ENCODE assay signal across 12 cellular contexts in the genomic region with DNA sequence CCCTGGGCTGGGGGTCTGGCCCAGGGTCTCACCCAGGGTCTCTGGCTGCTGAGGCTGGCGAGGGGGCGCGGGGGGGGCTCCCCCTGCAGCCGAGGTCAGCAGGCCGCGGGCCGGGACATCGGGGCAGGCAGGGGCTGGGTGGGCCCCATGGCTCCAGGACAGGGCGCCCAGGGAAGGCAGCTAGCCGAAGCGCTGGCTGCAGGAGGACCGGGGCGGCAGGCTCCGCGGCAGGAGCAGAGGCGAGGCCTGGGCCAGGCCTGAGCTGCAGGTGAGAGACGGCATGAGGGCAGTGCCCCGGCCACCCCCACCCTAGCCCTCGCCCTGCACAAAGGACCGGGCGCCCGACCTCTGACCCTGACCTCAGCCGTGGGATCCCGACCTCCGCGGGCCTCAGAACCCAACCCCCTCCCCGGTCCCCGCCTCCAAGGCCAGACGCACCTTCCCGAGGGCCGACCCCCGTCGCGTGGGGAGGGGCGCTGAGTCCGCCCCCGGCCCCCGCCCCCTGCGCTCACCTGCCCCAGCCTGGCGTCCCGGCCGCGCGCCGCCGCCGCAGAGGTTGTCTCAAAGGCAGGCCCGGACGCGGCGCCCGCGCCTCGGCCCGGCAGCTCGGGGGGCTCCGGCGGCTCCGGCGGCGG. TPM values are rescaled to one million over a fixed set of nuclear protein-coding genes. Genes with fewer than 3 reads are reported as not detected.
DNase-seq lines count a peak whose midpoint lies in the region; ATAC-seq and TF ChIP-seq lines count a peak whose summit lies in the region.
"Had no signal": no experiment of that assay in that cellular context is flagged by ENCODE, and none has a peak within 500 bp of the region (broad histone marks: within the 10 kb centered on the region; RNA-seq: fewer than 3 reads in every experiment).

No MANE protein-coding gene starts in this region.

- H3K36me3 ChIP-seq in HAP-1 (replicated peaks) (no peaks in the 10 kb centered on the region; the same call in none of the 2 replicates), body of pancreas (replicated peaks in 1 of 2; ENCODE audit: insufficient read depth in 1 of 2, low read depth in 2 of 2) (no peaks in the 10 kb centered on the region), mesodermal cell (ENCODE audit: control insufficient read depth, insufficient read depth, low read length) (peaks cover 2% of the 10 kb centered on the region)

- intact Hi-C loops in body of pancreas (cut with DNase I): no loop called here

- TF ChIP-seq POLR2A in body of pancreas (IDR thresholded peaks at IDR 0.05): no peak

- no peak for TF ChIP-seq CTCF in AG10803 (conservative IDR thresholded peaks at IDR 0.05; ENCODE audit: low read length)
- TF ChIP-seq CTCF in body of pancreas (IDR thresholded peaks at IDR 0.05): no peak

- WGBS in body of pancreas, 2 donors: 7% methylated on average over 38 of the region's 61 CpGs; no CpG with 5 or more reads in 1 of the 2 donors
- 8 to 20% methylated on average over 20 to 54 of the region's 61 CpGs for WGBS in mesodermal cell (ENCODE audit: insufficient coverage in 2 of 2), 2 experiments

- H3K4me1 ChIP-seq in HAP-1 (peaks cover 11% of the 10 kb centered on the region), body of pancreas (peaks cover 63% of the 10 kb centered on the region), mesodermal cell (ENCODE audit: control insufficient read depth, insufficient read depth, low read length, poor library complexity, severe bottlenecking) (peaks cover 21% of the 10 kb centered on the region)

- no peaks in the 10 kb centered on the region for H3K9me3 ChIP-seq in HAP-1
- no peaks in the 10 kb centered on the region for H3K9me3 ChIP-seq in body of pancreas
- no peaks in the 10 kb centered on the region for H3K9me3 ChIP-seq in mesodermal cell (ENCODE audit: control insufficient read depth, low read length)

- H3K27ac ChIP-seq in body of pancreas (peak overlapping the region; percentile 37 to 83 (median 57)), mesodermal cell (ENCODE audit: low read depth, low read length, severe bottlenecking) (no peak overlapping the region)

- in situ Hi-C loops in HAP-1 (cut with MboI; ENCODE audit: low sequenced_read_pairs): no loop called here

- DNase-seq in AG10803 (ENCODE audit: low read depth) (no peak), HAP-1 (ENCODE audit: low spot score in 2 of 2) (peak in 1 of 2 experiments; percentile 62), body of pancreas (peak in 3 of 4 donors; percentile 39 to 45 (median 44)), NCI-H2107 treated with DMSO at 0.1 percent for 48 hours (lab: John Stamatoyannopoulos, UW; ENCODE audit: unreplicated experiment) (no peak)
- no peak for DNase-seq in effector CD8-positive, alpha-beta T cell (lab: John Stamatoyannopoulos, UW)
- DNase-seq: activated B cell treated with CpG ODN at 0.5 μM for 24 hours; naive B cell; NCI-H1436 treated with DMSO at 0.1 percent for 48 hours; stimulated activated CD8-positive, alpha-beta memory T cell treated with anti-CD3 and anti-CD28 coated beads, Interleukin-4, amount 100 ng/mL, for 48 hours had no signal

- H3K27me3 ChIP-seq in HAP-1 (ENCODE audit: low read depth) (no peaks in the 10 kb centered on the region), body of pancreas (no peaks in the 10 kb centered on the region)

- ATAC-seq in body of pancreas (no peak), GM19328 (IDR thresholded peaks at IDR 0.05; ENCODE audit: unreplicated experiment) (no peak), HG03135 (IDR thresholded peaks at IDR 0.05; ENCODE audit: unreplicated experiment) (no peak)

- peak overlapping the region; percentile 27 for H3K4me3 ChIP-seq in AG10803 (ENCODE audit: low read length)
- H3K4me3 ChIP-seq in HAP-1: peak overlapping the region; percentile 41
- H3K4me3 ChIP-seq in body of pancreas: no peak overlapping the region
- peak overlapping the region; percentile 36 for H3K4me3 ChIP-seq in mesodermal cell (ENCODE audit: extremely low read depth, insufficient read depth, low read length, poor library complexity, severe bottlenecking)

RNA-seq across cellular contexts. Expression of a gene that starts 0.4 kb away (rescaled TPM):
- total RNA-seq in body of pancreas: 10 to 100 TPM in 1 of 2 donors, under 1 TPM in 1; 0.78 to 14.5 TPM
- 9.7 TPM for polyA plus RNA-seq in mesodermal cell (2013, experiment 1 of 2)
- 7.3 TPM for polyA plus RNA-seq in mesodermal cell (2013, experiment 2 of 2)

RNA-seq across cellular contexts. Expression of a gene that starts 3.4 kb away (rescaled TPM):
- not detected for total RNA-seq in body of pancreas
- polyA plus RNA-seq in mesodermal cell (2013, experiment 1 of 2): 1.7 TPM
- 0.66 TPM for polyA plus RNA-seq in mesodermal cell (2013, experiment 2 of 2)

RNA-seq across cellular contexts. Expression of a gene that starts 5.7 kb away (rescaled TPM):
- under 1 TPM in 1 of 2 donors, not detected in 1; 0.26 TPM for total RNA-seq in body of pancreas
- not detected for polyA plus RNA-seq in mesodermal cell (2013, experiment 1 of 2)
- not detected for polyA plus RNA-seq in mesodermal cell (2013, experiment 2 of 2)
- total RNA-seq: activated B cell treated with CpG ODN at 0.5 μM for 24 hours had no signal

RNA-seq across cellular contexts. Expression of a gene that starts 9.1 kb away (rescaled TPM):
- under 1 TPM in 1 of 2 donors, not detected in 1; 0.33 TPM for total RNA-seq in body of pancreas
- polyA plus RNA-seq in mesodermal cell (2013, experiment 1 of 2): not detected
- polyA plus RNA-seq in mesodermal cell (2013, experiment 2 of 2): not detected
- total RNA-seq: activated B cell treated with CpG ODN at 0.5 μM for 24 hours had no signal

RNA-seq across cellular contexts. Expression of a gene that starts 16.1 kb away (rescaled TPM):
- 10 to 100 TPM; 17.1 to 22.7 TPM for total RNA-seq in body of pancreas
- 12.0 TPM for polyA plus RNA-seq in mesodermal cell (2013, experiment 1 of 2)
- polyA plus RNA-seq in mesodermal cell (2013, experiment 2 of 2): 11.6 TPM

Comparison
In these comparisons a context has a peak if more than half of its experiments do, and no peak if none do; other contexts are left out.
1. DNase-seq: peak in body of pancreas (3 of 4); none in AG10803 (single experiment), NCI-H2107 treated with DMSO at 0.1 percent for 48 hours (single experiment) and effector CD8-positive, alpha-beta T cell (single experiment).
2. H3K4me3 ChIP-seq: peak in AG10803 (single experiment), HAP-1 (single experiment) and mesodermal cell (single experiment); none in body of pancreas (0 of 2).